12 cellular contexts compared by ENCODE assay signal in the genomic region with DNA sequence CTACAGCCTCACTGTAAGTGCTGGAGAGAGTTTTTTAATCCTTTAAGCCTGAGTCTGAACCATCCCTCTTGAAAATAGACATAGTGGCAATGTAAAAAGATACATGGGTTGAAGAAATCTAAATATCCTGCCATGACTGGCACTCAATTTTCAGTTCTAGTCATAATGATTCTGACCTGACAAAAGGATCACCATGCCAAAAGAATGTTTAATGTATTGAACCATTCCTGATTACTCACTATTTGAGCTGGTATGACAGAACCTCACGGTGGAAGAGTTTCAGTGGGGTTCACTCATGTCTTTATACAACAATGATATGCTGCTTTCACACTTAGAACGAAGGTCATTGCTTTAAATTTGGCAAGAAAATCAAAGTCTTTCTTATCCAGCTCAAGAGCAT.
DNase-seq lines count a peak whose midpoint lies in the region; ATAC-seq and TF ChIP-seq lines count a peak whose summit lies in the region.
"Had no signal": no experiment of that assay in that cellular context is flagged by ENCODE, and none has a peak within 500 bp of the region (broad histone marks: within the 10 kb centered on the region; RNA-seq: fewer than 3 reads in every experiment).

No MANE protein-coding gene starts in this region.

- H2BK5ac ChIP-seq in IMR-90 (ENCODE audit: low read depth, low read length, poor library complexity, severe bottlenecking), result peak overlapping the region; percentile 34

- H3K27me3 Mint-ChIP-seq in Calu3 (ENCODE audit: unreplicated experiment) (no peaks in the 10 kb centered on the region), nephron (ENCODE audit: low read depth) (peaks cover 4% of the 10 kb centered on the region)
- no peaks in the 10 kb centered on the region for H3K27me3 Mint-ChIP-seq in activated naive CD8-positive, alpha-beta T cell treated with anti-CD3 and anti-CD28 coated beads, Interleukin-2, amount 10 ng/mL, durations not matched to agents 7 days and 5 days

- in situ Hi-C loops in IMR-90 (cut with MboI; ENCODE audit: low sequenced_read_pairs), result no loop called here

- H3K36me3 Mint-ChIP-seq in Calu3 (ENCODE audit: insufficient read depth, unreplicated experiment) (peaks cover 8% of the 10 kb centered on the region), nephron (ENCODE audit: low read depth) (no peaks in the 10 kb centered on the region)
- peaks cover 4% of the 10 kb centered on the region for H3K36me3 Mint-ChIP-seq in activated naive CD8-positive, alpha-beta T cell treated with anti-CD3 and anti-CD28 coated beads, Interleukin-2, amount 10 ng/mL, durations not matched to agents 7 days and 5 days

- POLR2A ChIA-PET in IMR-90 (lab: Charles Lee; ENCODE audit: unreplicated experiment), result no interaction called here
- POLR2A ChIA-PET in activated naive CD8-positive, alpha-beta T cell treated with anti-CD3 and anti-CD28 coated beads, Interleukin-2, amount 10 ng/mL, durations not matched to agents 7 days and 5 days (lab: Charles Lee), result interaction anchor here (1.4 kb wide), 1 partner anchor 95 kb away, joined by 4 read pairs; no protein-coding TSS in a partner anchor

- no peak overlapping the region for H3K9ac ChIP-seq in IMR-90 (ENCODE audit: low read depth, low read length)

- intact Hi-C loops in Calu3 (cut with micrococcal nuclease; ENCODE audit: unreplicated experiment) (loop anchor here (2.0 to 5.0 kb wide), 2 partner anchors 17 to 36 kb away; no protein-coding TSS in a partner anchor), IMR-90 (cut with micrococcal nuclease) (no loop called here), body of pancreas (cut with DNase I) (no loop called here)

- H2AFZ ChIP-seq in IMR-90 (replicated peaks; ENCODE audit: low read length, poor library complexity), result no peak overlapping the region

- no peaks in the 10 kb centered on the region for H3K9me1 ChIP-seq in IMR-90 (ENCODE audit: insufficient read depth, low read length)

- H3K4me1 Mint-ChIP-seq in Calu3 (ENCODE audit: low read depth, unreplicated experiment), result peaks cover 79% of the 10 kb centered on the region
- peaks cover 87% of the 10 kb centered on the region for H3K4me1 Mint-ChIP-seq in activated naive CD8-positive, alpha-beta T cell treated with anti-CD3 and anti-CD28 coated beads, Interleukin-2, amount 10 ng/mL, durations not matched to agents 7 days and 5 days
- H3K4me1 Mint-ChIP-seq in nephron, result peaks cover 90% of the 10 kb centered on the region

- no peak for ATAC-seq in IMR-90 (ENCODE audit: low read depth)
- no peak for ATAC-seq in activated naive CD8-positive, alpha-beta T cell treated with anti-CD3 and anti-CD28 coated beads, Interleukin-2, amount 10 ng/mL, durations not matched to agents 7 days and 5 days (ENCODE audit: low read depth)
- no peak for ATAC-seq in body of pancreas
- no peak for ATAC-seq in GM21723 (IDR thresholded peaks at IDR 0.05; ENCODE audit: unreplicated experiment)
- ATAC-seq: left lung had no signal

- no peak for DNase-seq in Calu3
- peak; percentile 38 for DNase-seq in IMR-90
- DNase-seq in activated naive CD8-positive, alpha-beta T cell treated with anti-CD3 and anti-CD28 coated beads, Interleukin-2, amount 10 ng/mL, durations not matched to agents 7 days and 5 days, result no peak
- DNase-seq in stimulated activated CD4-positive, alpha-beta T cell treated with anti-CD3 and anti-CD28 coated beads, Interleukin-12 subunit alpha, Interleukin-12 subunit beta, amount 100 ng/mL, for 4 hours, result no peak
- DNase-seq in NCI-H2107 treated with DMSO at 0.1 percent for 48 hours (lab: John Stamatoyannopoulos, UW; ENCODE audit: unreplicated experiment), result no peak
- DNase-seq in body of pancreas, result no peak
- DNase-seq: left lung, NCI-H146 had no signal

- no peak overlapping the region; a peak in 1 of 4 replicates for H4K8ac ChIP-seq in IMR-90 (ENCODE audit: low read depth in 2 of 2, low read length in 2 of 2)

- peak overlapping the region; percentile 19; the same call in 1 of the 2 replicates for H3K4ac ChIP-seq in IMR-90 (ENCODE audit: low read depth, low read length)

- H3K36me3 ChIP-seq in IMR-90 (ENCODE audit: control insufficient read depth, insufficient read depth, low read length) (no peaks in the 10 kb centered on the region; the same call in 1 of the 2 replicates), body of pancreas (replicated peaks in 1 of 2; ENCODE audit: insufficient read depth in 1 of 2, low read depth in 2 of 2) (no peaks in the 10 kb centered on the region)
- H3K36me3 ChIP-seq: left lung, prostate gland had no signal

- CTCF ChIA-PET in Calu3 (lab: Charles Lee), result interaction anchor here (0.7 to 2.1 kb wide), 2 partner anchors 8 to 16 kb away, joined by 3 to 6 read pairs; no protein-coding TSS in a partner anchor
- CTCF ChIA-PET in IMR-90 (lab: Yijun Ruan, JAX), result no interaction called here

- H3K27ac Mint-ChIP-seq in Calu3 (ENCODE audit: unreplicated experiment) (peak overlapping the region; percentile 75), nephron (peak overlapping the region; percentile 25 to 71 (median 59))
- peak overlapping the region; percentile 69 for H3K27ac Mint-ChIP-seq in activated naive CD8-positive, alpha-beta T cell treated with anti-CD3 and anti-CD28 coated beads, Interleukin-2, amount 10 ng/mL, durations not matched to agents 7 days and 5 days

- no peak overlapping the region; the same call in 1 of the 2 replicates for H3K18ac ChIP-seq in IMR-90 (ENCODE audit: low read depth, low read length)

- H3K79me1 ChIP-seq in IMR-90 (ENCODE audit: low read depth in 1 of 2, low read length in 2 of 2), result peaks cover 21 to 63% of the 10 kb centered on the region in 2 experiments

- H3K27me3 ChIP-seq in IMR-90 (ENCODE audit: control insufficient read depth, insufficient read depth, low read length) (no peaks in the 10 kb centered on the region), body of pancreas (no peaks in the 10 kb centered on the region)
- H3K27me3 ChIP-seq: left lung had no signal

- H4K91ac ChIP-seq in IMR-90 (ENCODE audit: insufficient read depth, low read depth, low read length), result no peak overlapping the region

- H3K23ac ChIP-seq in IMR-90 (ENCODE audit: low read depth, low read length), result no peak overlapping the region

- H3K4me3 ChIP-seq in IMR-90 (ENCODE audit: insufficient read depth, low read depth, low read length), result no peak overlapping the region
- H3K4me3 ChIP-seq in body of pancreas, result no peak overlapping the region
- H3K4me3 ChIP-seq: left lung, prostate gland had no signal

- TF ChIP-seq POLR2A in IMR-90 (IDR thresholded peaks at IDR 0.05; ENCODE audit: low read depth, low read length) (no peak), body of pancreas (IDR thresholded peaks at IDR 0.05) (no peak)

- no peak overlapping the region for H4K5ac ChIP-seq in IMR-90 (ENCODE audit: low read depth, low read length)

- no peak overlapping the region for H3K56ac ChIP-seq in IMR-90 (ENCODE audit: extremely low read depth, insufficient read depth, low read length)

- H3K9me3 ChIP-seq in IMR-90 (ENCODE audit: control insufficient read depth, insufficient read depth, low read length), result no peaks in the 10 kb centered on the region
- no peaks in the 10 kb centered on the region for H3K9me3 ChIP-seq in body of pancreas
- H3K9me3 ChIP-seq: left lung, prostate gland had no signal

- H4K20me1 ChIP-seq in IMR-90 (ENCODE audit: insufficient read depth, low read length), result no peaks in the 10 kb centered on the region

- H2BK20ac ChIP-seq in IMR-90 (ENCODE audit: low read depth, low read length), result no peak overlapping the region

- H2BK120ac ChIP-seq in IMR-90 (ENCODE audit: low read depth, low read length), result no peak overlapping the region

- no peaks in the 10 kb centered on the region for H3K9me3 Mint-ChIP-seq in Calu3 (ENCODE audit: low read depth, unreplicated experiment)
- H3K9me3 Mint-ChIP-seq in activated naive CD8-positive, alpha-beta T cell treated with anti-CD3 and anti-CD28 coated beads, Interleukin-2, amount 10 ng/mL, durations not matched to agents 7 days and 5 days, result no peaks in the 10 kb centered on the region
- no peaks in the 10 kb centered on the region for H3K9me3 Mint-ChIP-seq in nephron

- H3K4me2 ChIP-seq in IMR-90 (ENCODE audit: low read depth, low read length), result no peak overlapping the region; the same call in 1 of the 2 replicates

- H3K27ac ChIP-seq in IMR-90 (ENCODE audit: insufficient read depth, low read length) (no peak overlapping the region), body of pancreas (peak overlapping the region in 1 of 4 donors; percentile 30)
- H3K27ac ChIP-seq: left lung, prostate gland, RWPE1 had no signal

- no peak overlapping the region for H2AK5ac ChIP-seq in IMR-90 (ENCODE audit: low read depth, low read length)

- H2BK15ac ChIP-seq in IMR-90 (ENCODE audit: low read depth, low read length), result no peak overlapping the region

- no peak for TF ChIP-seq CTCF in Calu3 (IDR thresholded peaks at IDR 0.05; ENCODE audit: unreplicated experiment)
- no peak for TF ChIP-seq CTCF in IMR-90 (conservative IDR thresholded peaks at IDR 0.05; ENCODE audit: low read depth, low read length)
- no peak for TF ChIP-seq CTCF in nephron (IDR thresholded peaks at IDR 0.05; ENCODE audit: unreplicated experiment in 3 of 3)
- no peak for TF ChIP-seq CTCF in body of pancreas (IDR thresholded peaks at IDR 0.05)

- H3K4me3 Mint-ChIP-seq in Calu3 (ENCODE audit: low read depth, unreplicated experiment) (no peak overlapping the region), nephron (no peak overlapping the region)
- no peak overlapping the region for H3K4me3 Mint-ChIP-seq in activated naive CD8-positive, alpha-beta T cell treated with anti-CD3 and anti-CD28 coated beads, Interleukin-2, amount 10 ng/mL, durations not matched to agents 7 days and 5 days

- H3K14ac ChIP-seq in IMR-90 (replicated peaks; ENCODE audit: low read depth, low read length), result no peak overlapping the region

- WGBS in IMR-90 (ENCODE audit: extremely low coverage in 2 of 2, insufficient read length in 1 of 2), 2 experiments, result no CpG with 5 or more reads among the region's 2 CpGs
- 2 to 22% methylated on average over 2 of the region's 2 CpGs for WGBS in body of pancreas, 2 donors

- H2AK9ac ChIP-seq in IMR-90 (replicated peaks; ENCODE audit: low read depth, low read length, poor library complexity), result no peak overlapping the region

- dilution Hi-C loops in IMR-90 (cut with HindIII; ENCODE audit: low sequenced_read_pairs, unreplicated experiment), result no loop called here

- TF ChIP-seq RAD21 in IMR-90 (IDR thresholded peaks at IDR 0.05; ENCODE audit: low read length), result no peak

- BruUV-seq in Calu3 (replicated peaks; lab: Mats Ljungman, UMichigan) (no TSS peak), IMR-90 (replicated peaks; lab: Mats Ljungman, UMichigan) (no TSS peak)

- H3K4me1 ChIP-seq in IMR-90 (ENCODE audit: control insufficient read depth, insufficient read depth, low read length) (peaks cover 9% of the 10 kb centered on the region), body of pancreas (peaks cover 26% of the 10 kb centered on the region)

TF ChIP-seq in IMR-90, 13 proteins besides CTCF, POLR2A, EP300 and RAD21 (continues in another document):
- TF ChIP-seq, protein P1, sequence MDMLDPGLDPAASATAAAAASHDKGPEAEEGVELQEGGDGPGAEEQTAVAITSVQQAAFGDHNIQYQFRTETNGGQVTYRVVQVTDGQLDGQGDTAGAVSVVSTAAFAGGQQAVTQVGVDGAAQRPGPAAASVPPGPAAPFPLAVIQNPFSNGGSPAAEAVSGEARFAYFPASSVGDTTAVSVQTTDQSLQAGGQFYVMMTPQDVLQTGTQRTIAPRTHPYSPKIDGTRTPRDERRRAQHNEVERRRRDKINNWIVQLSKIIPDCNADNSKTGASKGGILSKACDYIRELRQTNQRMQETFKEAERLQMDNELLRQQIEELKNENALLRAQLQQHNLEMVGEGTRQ (IDR thresholded peaks at IDR 0.05; ENCODE audit: low read depth, low read length), result no peak
